In the genomic region with DNA sequence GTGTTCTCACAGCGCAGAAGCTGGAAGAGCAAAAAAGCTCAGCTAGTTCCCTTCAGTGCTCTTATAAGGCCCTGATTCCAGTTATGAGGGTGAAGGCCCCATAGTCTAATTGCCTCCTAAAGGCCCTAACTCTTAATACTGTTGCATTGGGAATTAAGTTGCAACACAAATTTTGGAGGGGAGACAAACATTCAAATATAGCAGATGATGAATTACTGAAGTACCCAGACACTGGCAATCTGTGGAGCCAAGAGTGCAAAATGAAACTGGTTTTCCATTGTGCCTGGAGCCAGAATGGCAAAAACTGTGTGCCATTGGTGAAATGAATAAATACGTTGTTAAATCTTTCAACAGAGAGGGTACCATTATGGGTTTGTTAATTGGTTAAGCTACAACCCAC, we compare ENCODE assay signal across 3 cellular contexts.
"Had no signal": no experiment of that assay in that cellular context is flagged by ENCODE, and none has a peak within 500 bp of the region (broad histone marks: within the 10 kb centered on the region; RNA-seq: fewer than 3 reads in every experiment).

No MANE protein-coding gene starts in this region.

- DNase-seq: GDM1, GF-D8 had no signal

- ATAC-seq: GM12878 had no signal

- H3K4me3 ChIP-seq: GM12878 had no signal
